ENCODE assay signal across 12 cellular contexts in genomic region chr1:226995966-226996332, GRCh38.
DNase-seq lines count a peak whose midpoint lies in the region; ATAC-seq lines count a peak whose summit lies in the region.
"Had no signal": no experiment of that assay in that cellular context is flagged by ENCODE, and none has a peak within 500 bp of the region (broad histone marks: within the 10 kb centered on the region; RNA-seq: fewer than 3 reads in every experiment).

No MANE protein-coding gene starts in this region.

- DNase-seq in AG20443 (ENCODE audit: low spot score) = no peak
- DNase-seq in putamen (ENCODE audit: low spot score) = no peak
- no peak for DNase-seq in NCI-H774 (lab: John Stamatoyannopoulos, UW)
- DNase-seq in stimulated activated CD4-positive, alpha-beta T cell treated with anti-CD3 and anti-CD28 coated beads, Interleukin-15, amount 100 ng/mL, for 24 hours = no peak
- DNase-seq: activated T-cell treated with anti-CD3 and anti-CD28 coated beads, Interleukin-2, amount 50 U/mL, for 24 hours; NCI-H1092; stimulated activated CD4-positive, alpha-beta T cell treated with anti-CD3 and anti-CD28 coated beads, Interleukin-4, amount 100 ng/mL, for 1 hour; T-helper 9 cell had no signal

- peak; percentile 34 for ATAC-seq in GM18499 (IDR thresholded peaks at IDR 0.05; ENCODE audit: insufficient read depth, unreplicated experiment)
- ATAC-seq in GM19463 (IDR thresholded peaks at IDR 0.05; ENCODE audit: unreplicated experiment) = peak; percentile 58
- peak; percentile 41 for ATAC-seq in HG02840 (IDR thresholded peaks at IDR 0.05; ENCODE audit: low FRiP score, unreplicated experiment)
- peak; percentile 29 for ATAC-seq in HG03469 (IDR thresholded peaks at IDR 0.05; ENCODE audit: unreplicated experiment)
